In genomic region chr5:127016722-127017121, GRCh38 we compare ENCODE assay signal across 1 cellular context.
TF ChIP-seq lines count a peak whose summit lies in the region.

No MANE protein-coding gene starts in this region.

TF ChIP-seq in HEK293, 187 proteins besides CTCF, POLR2A, EP300 and RAD21 (continued from another document):
- 0 out of 2 replicates have a peak, but pooled peaks have one; percentile 23 for TF ChIP-seq ZNF18 (tag by site-specific recombination; IDR thresholded peaks at IDR 0.05)
- TF ChIP-seq ZNF580 (tag by site-specific recombination; IDR thresholded peaks at IDR 0.05) = 0 out of 2 replicates have a peak, but pooled peaks have one; percentile 50
